18 cellular contexts compared by ENCODE assay signal in genomic region chr16:9578459-9578858, GRCh38.
DNase-seq lines count a peak whose midpoint lies in the region; ATAC-seq, FAIRE-seq and TF ChIP-seq lines count a peak whose summit lies in the region.
"Had no signal": no experiment of that assay in that cellular context is flagged by ENCODE, and none has a peak within 500 bp of the region (broad histone marks: within the 10 kb centered on the region; RNA-seq: fewer than 3 reads in every experiment).

No MANE protein-coding gene starts in this region.

- no peaks in the 10 kb centered on the region for H3K36me3 Mint-ChIP-seq in Calu3 (ENCODE audit: insufficient read depth, unreplicated experiment)
- H3K36me3 Mint-ChIP-seq in activated CD4-positive, alpha-beta memory T cell treated with anti-CD3 and anti-CD28 coated beads, Interleukin-2, amount 10 ng/mL, durations not matched to agents 7 days and 5 days (ENCODE audit: low read depth) = no peaks in the 10 kb centered on the region
- H3K36me3 Mint-ChIP-seq: CD14-positive monocyte; CD4-positive, alpha-beta memory T cell had no signal

- H3K27me3 ChIP-seq in bronchial epithelial cell (ENCODE audit: control insufficient read depth, insufficient read depth, low read length) (no peaks in the 10 kb centered on the region), neuronal stem cell (ENCODE audit: control insufficient read depth in 3 of 3, insufficient read depth in 3 of 3, low read depth in 1 of 3, low read length in 3 of 3) (no peaks in the 10 kb centered on the region)
- H3K27me3 ChIP-seq: BLaER1 had no signal

- H3K9me3 ChIP-seq in neuronal stem cell (replicated peaks in 1 of 2; ENCODE audit: control insufficient read depth in 2 of 2, insufficient read depth in 1 of 2, low read depth in 1 of 2, low read length in 2 of 2) = no peaks in the 10 kb centered on the region
- H3K9me3 ChIP-seq: BLaER1 had no signal

- no peak overlapping the region for H2AFZ ChIP-seq in neuronal stem cell (ENCODE audit: low read length)
- H2AFZ ChIP-seq: GM23248 had no signal

- no peak for TF ChIP-seq CTCF in Calu3 (IDR thresholded peaks at IDR 0.05; ENCODE audit: unreplicated experiment)
- TF ChIP-seq CTCF in bronchial epithelial cell (IDR thresholded peaks at IDR 0.05; ENCODE audit: insufficient read depth, low read length, severe bottlenecking) = no peak

- no peak overlapping the region for H3K27ac ChIP-seq in neuronal stem cell (replicated peaks; ENCODE audit: low read length)
- H3K27ac ChIP-seq: BLaER1, GM23248 had no signal

- POLR2A ChIA-PET in activated CD4-positive, alpha-beta memory T cell treated with anti-CD3 and anti-CD28 coated beads, Interleukin-2, amount 10 ng/mL, durations not matched to agents 7 days and 5 days (lab: Charles Lee) = no interaction called here

- H3K36me3 ChIP-seq in bronchial epithelial cell (ENCODE audit: control insufficient read depth, insufficient read depth, low read length) (no peaks in the 10 kb centered on the region), neuronal stem cell (replicated peaks in 1 of 2; ENCODE audit: control insufficient read depth in 2 of 2, insufficient read depth in 2 of 2, low read length in 2 of 2) (no peaks in the 10 kb centered on the region)
- H3K36me3 ChIP-seq: BLaER1 had no signal

- peak overlapping the region; percentile 57 for H4K91ac ChIP-seq in neuronal stem cell (ENCODE audit: low read depth, low read length, poor library complexity)

- peak; percentile 81 for FAIRE-seq in bronchial epithelial cell (lab: Jason Lieb, UNC)
- FAIRE-seq: GM12891, GM19239 had no signal

- H2AK5ac ChIP-seq in neuronal stem cell (ENCODE audit: low read depth, low read length) = no peak overlapping the region

- ATAC-seq in GM21526 (IDR thresholded peaks at IDR 0.05; ENCODE audit: low FRiP score, unreplicated experiment) = no peak

- CTCF ChIA-PET in Calu3 (lab: Charles Lee) = interaction anchor here (1.8 kb wide), 1 partner anchor 20 kb away, joined by 4 read pairs; no protein-coding TSS in a partner anchor
- CTCF ChIA-PET in activated CD4-positive, alpha-beta memory T cell treated with anti-CD3 and anti-CD28 coated beads, Interleukin-2, amount 10 ng/mL, durations not matched to agents 7 days and 5 days (lab: Charles Lee) = no interaction called here

- H3K23ac ChIP-seq in neuronal stem cell (ENCODE audit: low read depth, low read length, poor library complexity) = no peak overlapping the region

- H3K4me1 Mint-ChIP-seq in Calu3 (ENCODE audit: low read depth, unreplicated experiment) = no peaks in the 10 kb centered on the region
- H3K4me1 Mint-ChIP-seq in activated CD4-positive, alpha-beta memory T cell treated with anti-CD3 and anti-CD28 coated beads, Interleukin-2, amount 10 ng/mL, durations not matched to agents 7 days and 5 days = no peaks in the 10 kb centered on the region
- H3K4me1 Mint-ChIP-seq: CD14-positive monocyte; CD4-positive, alpha-beta memory T cell had no signal

- no peak overlapping the region for H3K18ac ChIP-seq in neuronal stem cell (ENCODE audit: low read length)

- H2BK15ac ChIP-seq in neuronal stem cell (ENCODE audit: low read length) = no peak overlapping the region

- H3K4me1 ChIP-seq in neuronal stem cell (ENCODE audit: control insufficient read depth in 2 of 2, insufficient read depth in 1 of 2, low read depth in 1 of 2, low read length in 2 of 2) = peaks cover 0 to 3% of the 10 kb centered on the region in 2 donors
- H3K4me1 ChIP-seq: BLaER1 had no signal

- intact Hi-C loops in Calu3 (cut with micrococcal nuclease; ENCODE audit: unreplicated experiment) = no loop called here

- no TSS peak for BruUV-seq in Calu3 (replicated peaks; lab: Mats Ljungman, UMichigan)

- no CpG with 5 or more reads among the region's 7 CpGs for WGBS in neuronal stem cell (ENCODE audit: extremely low coverage in 2 of 2, insufficient read length in 2 of 2, insufficient replicate concordance in 1 of 2), 2 donors

- H3K4ac ChIP-seq in neuronal stem cell (ENCODE audit: low read length) = no peak overlapping the region

- H3K27ac Mint-ChIP-seq in Calu3 (ENCODE audit: unreplicated experiment) = no peak overlapping the region
- H3K27ac Mint-ChIP-seq in activated CD4-positive, alpha-beta memory T cell treated with anti-CD3 and anti-CD28 coated beads, Interleukin-2, amount 10 ng/mL, durations not matched to agents 7 days and 5 days = no peak overlapping the region
- H3K27ac Mint-ChIP-seq: CD14-positive monocyte; CD4-positive, alpha-beta memory T cell; HFFc6 had no signal

- no peak overlapping the region for H3K9ac ChIP-seq in neuronal stem cell (ENCODE audit: low read depth, low read length, poor library complexity)
- H3K9ac ChIP-seq: BLaER1, GM23248 had no signal

- no peak overlapping the region for H2BK5ac ChIP-seq in neuronal stem cell (ENCODE audit: low read length)

- no peak overlapping the region for H4K8ac ChIP-seq in neuronal stem cell (ENCODE audit: low read depth, low read length)

- peak; percentile 8 for DNase-seq in Calu3
- DNase-seq in M059J (ENCODE audit: low read depth) = peak; percentile 53
- peak; percentile 12 for DNase-seq in bronchial epithelial cell (ENCODE audit: low read depth)
- no peak for DNase-seq in neuronal stem cell (ENCODE audit: low spot score)
- no peak for DNase-seq in stimulated activated CD4-positive, alpha-beta T cell treated with anti-CD3 and anti-CD28 coated beads, Interleukin-2, amount 100 ng/mL, for 24 hours
- DNase-seq in activated CD4-positive, alpha-beta memory T cell treated with anti-CD3 and anti-CD28 coated beads, Interleukin-2, amount 10 ng/mL, durations not matched to agents 7 days and 5 days = no peak
- DNase-seq: 8988T; CD4-positive, alpha-beta memory T cell; DMS79 treated with DMSO at 0.1 percent for 48 hours; EL; GM23248; HCEC 1CT; HFFc6 had no signal

- H3K27me3 Mint-ChIP-seq in Calu3 (ENCODE audit: unreplicated experiment) = peaks cover 15% of the 10 kb centered on the region
- H3K27me3 Mint-ChIP-seq in activated CD4-positive, alpha-beta memory T cell treated with anti-CD3 and anti-CD28 coated beads, Interleukin-2, amount 10 ng/mL, durations not matched to agents 7 days and 5 days = no peaks in the 10 kb centered on the region
- H3K27me3 Mint-ChIP-seq: CD4-positive, alpha-beta memory T cell had no signal

- no peak overlapping the region for H3K14ac ChIP-seq in neuronal stem cell (ENCODE audit: low read length)

- no peaks in the 10 kb centered on the region for H3K9me3 Mint-ChIP-seq in Calu3 (ENCODE audit: low read depth, unreplicated experiment)
- peaks cover 17% of the 10 kb centered on the region for H3K9me3 Mint-ChIP-seq in activated CD4-positive, alpha-beta memory T cell treated with anti-CD3 and anti-CD28 coated beads, Interleukin-2, amount 10 ng/mL, durations not matched to agents 7 days and 5 days

- no peak overlapping the region for H3K4me2 ChIP-seq in neuronal stem cell (ENCODE audit: insufficient read depth, low read length, poor library complexity, severe bottlenecking)
- H3K4me2 ChIP-seq: BLaER1 had no signal

- H3K4me3 Mint-ChIP-seq in Calu3 (ENCODE audit: low read depth, unreplicated experiment) = no peak overlapping the region
- H3K4me3 Mint-ChIP-seq in activated CD4-positive, alpha-beta memory T cell treated with anti-CD3 and anti-CD28 coated beads, Interleukin-2, amount 10 ng/mL, durations not matched to agents 7 days and 5 days = no peak overlapping the region
- H3K4me3 Mint-ChIP-seq: CD14-positive monocyte; CD4-positive, alpha-beta memory T cell; HFFc6 had no signal

- no peak overlapping the region for H2BK12ac ChIP-seq in neuronal stem cell (ENCODE audit: low read length)

- H3K79me1 ChIP-seq in neuronal stem cell (ENCODE audit: low read depth, low read length) = no peaks in the 10 kb centered on the region

- no peak overlapping the region for H2BK120ac ChIP-seq in neuronal stem cell (ENCODE audit: low read depth, low read length)

- H3K4me3 ChIP-seq in bronchial epithelial cell (ENCODE audit: low read depth, low read length) = no peak overlapping the region
- no peak overlapping the region for H3K4me3 ChIP-seq in neuronal stem cell (ENCODE audit: low read length in 2 of 2)
- H3K4me3 ChIP-seq: BLaER1, GM23248 had no signal

Comparison
In these comparisons a context has a peak if more than half of its experiments do, and no peak if none do; other contexts are left out.
1. DNase-seq: peak in Calu3 (single experiment), M059J (single experiment) and bronchial epithelial cell (single experiment); none in neuronal stem cell (single experiment), stimulated activated CD4-positive, alpha-beta T cell treated with anti-CD3 and anti-CD28 coated beads, Interleukin-2, amount 100 ng/mL, for 24 hours (0 of 2) and activated CD4-positive, alpha-beta memory T cell treated with anti-CD3 and anti-CD28 coated beads, Interleukin-2, amount 10 ng/mL, durations not matched to agents 7 days and 5 days (single experiment).